In the genomic region with DNA sequence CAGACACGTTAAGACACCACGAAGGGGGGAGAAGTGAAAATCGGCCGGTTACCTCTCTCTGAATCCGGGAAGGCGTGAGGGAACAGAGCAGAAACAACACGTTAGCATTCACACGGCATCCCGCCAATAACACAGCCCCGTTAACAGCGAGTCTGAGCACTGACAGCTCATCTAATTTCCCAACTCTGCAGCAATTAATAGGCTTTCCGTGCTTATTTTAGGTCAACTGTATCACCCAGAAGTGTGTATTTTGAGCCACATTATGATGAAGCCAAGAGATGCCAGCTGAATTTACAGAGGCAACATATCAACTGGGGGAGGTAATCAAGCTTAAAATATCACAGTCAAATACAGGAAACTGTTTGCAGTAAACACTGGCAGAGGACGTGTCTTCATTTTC, we compare ENCODE assay signal across 14 cellular contexts.
DNase-seq lines count a peak whose midpoint lies in the region; ATAC-seq and TF ChIP-seq lines count a peak whose summit lies in the region.
"Had no signal": no experiment of that assay in that cellular context is flagged by ENCODE, and none has a peak within 500 bp of the region (broad histone marks: within the 10 kb centered on the region; RNA-seq: fewer than 3 reads in every experiment).

No MANE protein-coding gene starts in this region.

- no peak for ATAC-seq in stimulated activated naive CD8-positive, alpha-beta T cell treated with anti-CD3 and anti-CD28 coated beads, Interleukin-15, Interleukin-2, amounts not matched to agents 100 U/mL and 50 U/mL, for 24 hours
- ATAC-seq: body of pancreas, T-cell had no signal

- TF ChIP-seq CTCF in VCaP (conservative IDR thresholded peaks at IDR 0.05), result no peak

- H3K27ac ChIP-seq in VCaP, result peak overlapping the region; percentile 95
- H3K27ac ChIP-seq: body of pancreas, KMS-11 had no signal

- DNase-seq in COLO668 (lab: John Stamatoyannopoulos, UW; ENCODE audit: unreplicated experiment) (peak; percentile 33), NCI-H1092 (lab: John Stamatoyannopoulos, UW) (peak; percentile 23), occipital lobe (lab: John Stamatoyannopoulos, UW) (peak; percentile 14), NCI-H524 treated with DMSO at 0.1 percent for 48 hours (lab: John Stamatoyannopoulos, UW) (no peak), EL (no peak)
- DNase-seq in stimulated activated naive CD8-positive, alpha-beta T cell treated with anti-CD3 and anti-CD28 coated beads, Interleukin-15, Interleukin-2, amounts not matched to agents 100 U/mL and 50 U/mL, for 24 hours, result no peak
- no peak for DNase-seq in activated CD8-positive, alpha-beta memory T cell treated with anti-CD3 and anti-CD28 coated beads, Interleukin-2, amount 50 U/mL, for 48 hours
- DNase-seq: activated CD4-positive, alpha-beta T cell treated with anti-CD3 and anti-CD28 coated beads, Interleukin-2, amount 10 ng/mL, durations not matched to agents 7 days and 5 days; effector CD8-positive, alpha-beta T cell; NK-92 treated with Interleukin-12 subunit alpha and Interleukin-12 subunit beta, amount 100 ng/mL, for 24 hours; T-cell had no signal

Comparison
In these comparisons a context has a peak if more than half of its experiments do, and no peak if none do; other contexts are left out.
1. DNase-seq: peak in COLO668 (single experiment), NCI-H1092 (single experiment) and occipital lobe (single experiment); none in NCI-H524 treated with DMSO at 0.1 percent for 48 hours (single experiment), stimulated activated naive CD8-positive, alpha-beta T cell treated with anti-CD3 and anti-CD28 coated beads, Interleukin-15, Interleukin-2, amounts not matched to agents 100 U/mL and 50 U/mL, for 24 hours (single experiment), EL (single experiment) and activated CD8-positive, alpha-beta memory T cell treated with anti-CD3 and anti-CD28 coated beads, Interleukin-2, amount 50 U/mL, for 48 hours (single experiment).